In the genomic region with DNA sequence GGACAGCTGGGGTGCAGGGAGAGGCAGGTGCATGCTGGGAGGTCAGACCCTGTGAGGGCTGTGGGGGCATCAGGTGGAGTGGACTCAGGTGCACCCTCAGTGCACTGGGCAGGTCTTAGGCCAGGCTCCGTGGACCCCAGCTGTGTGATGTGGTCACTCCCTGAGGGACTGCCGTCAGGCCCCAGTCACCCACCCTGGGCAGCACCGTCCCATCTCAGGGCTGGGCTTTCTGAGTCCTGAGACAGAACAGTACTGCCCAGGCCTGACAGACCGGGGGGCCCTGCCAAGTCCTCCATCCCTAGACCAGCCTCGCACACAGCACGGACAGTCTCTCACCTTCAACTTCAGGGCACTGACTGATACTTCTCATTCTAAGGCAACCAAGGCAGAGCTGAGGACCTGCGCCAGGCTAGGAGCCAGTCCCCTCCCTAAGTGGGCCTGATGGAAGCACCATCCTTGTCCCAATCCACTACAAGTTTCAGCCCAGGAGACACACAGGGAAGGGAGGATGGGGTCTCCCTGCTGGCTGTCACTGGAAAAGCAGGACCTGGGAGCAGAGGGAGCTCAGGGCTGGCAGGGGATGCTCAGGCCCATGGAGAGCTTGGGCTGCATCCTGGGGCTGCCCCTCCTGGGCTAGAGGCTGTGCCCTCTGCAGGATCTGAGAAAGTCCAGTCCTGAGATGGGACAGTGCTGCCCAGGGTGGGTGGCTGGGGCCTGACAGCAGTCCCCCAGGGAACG, we compare ENCODE assay signal across 17 cellular contexts.
"Had no signal": no experiment of that assay in that cellular context is flagged by ENCODE, and none has a peak within 500 bp of the region (broad histone marks: within the 10 kb centered on the region; RNA-seq: fewer than 3 reads in every experiment).

No MANE protein-coding gene starts in this region.

- H3K4me1 Mint-ChIP-seq: memory B cell, nephron had no signal

- H3K36me3 Mint-ChIP-seq: memory B cell had no signal

- H3K9me3 ChIP-seq: colonic mucosa, left lung, lower lobe of right lung, uterus had no signal

- H3K36me3 ChIP-seq: colonic mucosa, left lung, lower lobe of right lung, sigmoid colon, uterus had no signal

- H2AFZ ChIP-seq: hepatocyte had no signal

- H3K4me3 ChIP-seq: colonic mucosa, hepatocyte, left lung, lower lobe of right lung, sigmoid colon, skin epidermis, uterus had no signal

- DNase-seq: colonic mucosa; dermis blood vessel endothelial cell; erythroblast; foreskin keratinocyte; islet precursor cell; left lung; lower lobe of right lung; naive B cell; sigmoid colon; stimulated activated CD4-positive, alpha-beta T cell treated with anti-CD3 and anti-CD28 coated beads, Interleukin-12 subunit alpha, Interleukin-12 subunit beta, amount 100 ng/mL, for 4 hours; stimulated activated naive CD4-positive, alpha-beta T cell; trophoblast cell; uterus had no signal

- H3K4me3 Mint-ChIP-seq: memory B cell, naive B cell, nephron had no signal

- ATAC-seq: foreskin keratinocyte, left lung, lower lobe of right lung had no signal

- H3K27me3 Mint-ChIP-seq: memory B cell had no signal

- H3K27ac ChIP-seq: colonic mucosa, foreskin keratinocyte, hepatocyte, left lung, lower lobe of right lung, sigmoid colon, skin epidermis, uterus had no signal

- H3K4me1 ChIP-seq: colonic mucosa, foreskin keratinocyte, left lung, lower lobe of right lung, sigmoid colon, uterus had no signal

- H3K27me3 ChIP-seq: colonic mucosa, hepatocyte, left lung, sigmoid colon, uterus had no signal

- H3K79me2 ChIP-seq: hepatocyte had no signal

- H3K27ac Mint-ChIP-seq: memory B cell, nephron had no signal

- H3K4me2 ChIP-seq: hepatocyte had no signal
